ENCODE assay signal across 1 cellular context in the genomic region with DNA sequence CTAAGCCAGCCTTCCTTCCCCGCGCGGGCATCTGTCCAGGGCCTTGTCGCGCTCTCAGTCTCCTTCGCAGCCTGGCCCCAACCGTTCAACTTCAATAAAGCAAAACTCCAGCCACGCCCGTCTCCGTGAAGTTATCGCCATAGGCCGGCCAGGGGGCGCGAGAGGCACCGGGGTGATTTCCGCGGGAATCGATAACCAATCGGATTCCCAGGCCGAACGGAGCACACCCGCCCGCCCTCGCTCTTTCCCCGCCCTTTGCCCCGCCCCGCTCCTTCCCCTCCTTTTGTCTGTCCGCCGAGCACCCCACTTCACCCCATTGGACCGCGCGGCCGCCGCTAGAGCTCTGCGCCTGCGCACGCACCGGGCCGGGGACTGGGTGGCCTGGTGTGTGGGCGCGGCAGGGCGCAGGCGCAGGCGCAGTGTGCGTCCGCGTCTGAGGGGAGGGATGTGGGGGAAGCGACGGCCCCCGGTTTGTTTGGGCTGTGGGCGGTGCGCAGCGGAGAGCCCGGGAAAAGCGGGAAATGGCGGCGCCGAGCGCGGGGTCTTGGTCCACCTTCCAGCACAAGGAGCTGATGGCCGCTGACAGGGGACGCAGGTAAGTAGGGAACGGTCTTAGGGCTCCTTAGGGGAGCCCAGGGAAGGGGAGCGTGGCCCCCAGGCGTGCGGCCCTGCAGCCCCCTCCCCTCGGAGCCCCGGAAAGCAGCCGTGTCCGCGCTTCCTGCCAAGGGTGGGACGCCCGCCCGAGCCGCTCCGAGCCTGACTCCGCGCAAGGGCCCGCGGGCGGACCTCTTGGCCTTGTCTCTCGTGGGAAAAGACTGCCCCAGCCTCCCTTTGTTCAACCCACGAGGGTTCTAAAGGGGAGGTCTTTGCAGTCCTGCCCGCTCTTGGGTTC.
A peak's percentile ranks its signal among the peaks of the same experiment; 100 is the strongest.
TF ChIP-seq lines count a peak whose summit lies in the region.

A gene (plus strand): TSS at position 417 of the 892 bp plus-strand sequence. CDS start 105 bp downstream, at position 522.

TF ChIP-seq in H1, 55 proteins besides CTCF, POLR2A, EP300 and RAD21:
- TF ChIP-seq CHD1 (IDR thresholded peaks at IDR 0.05; ENCODE audit: low read depth, low read length) (no peak), RNF2 (IDR thresholded peaks at IDR 0.05; ENCODE audit: borderline replicate concordance, low read depth, low read length, missing control alignments, poor library complexity, severe bottlenecking) (peak; percentile 74), YY1 (IDR thresholded peaks at IDR 0.05; ENCODE audit: low read depth, low read length) (peak; percentile 94), CBX8 (IDR thresholded peaks at IDR 0.05; ENCODE audit: borderline replicate concordance, low read depth, low read length) (no peak), NRF1 (IDR thresholded peaks at IDR 0.05; ENCODE audit: low read depth, low read length) (peak; percentile 100), RBBP5 (IDR thresholded peaks at IDR 0.05; ENCODE audit: borderline replicate concordance, low read depth, low read length) (peak; percentile 72; the same call in 1 of the 2 replicates), NANOG (IDR thresholded peaks at IDR 0.05; ENCODE audit: insufficient read depth, low read depth, low read length, poor library complexity, severe bottlenecking) (no peak), PHF8 (conservative IDR thresholded peaks at IDR 0.05; ENCODE audit: low read depth, low read length) (peak; percentile 96), SAP30 (IDR thresholded peaks at IDR 0.05; ENCODE audit: insufficient read depth, insufficient replicate concordance, low read length) (no peak), MAFK (IDR thresholded peaks at IDR 0.05; ENCODE audit: low read depth, low read length) (no peak), ASH2L (IDR thresholded peaks at IDR 0.05; ENCODE audit: low read length) (peak; percentile 85), EGR1 (IDR thresholded peaks at IDR 0.05; ENCODE audit: borderline replicate concordance, low read depth, low read length) (peak; percentile 59; the same call in 1 of the 2 replicates), KDM1A (IDR thresholded peaks at IDR 0.05; ENCODE audit: borderline replicate concordance, low read length) (no peak), TBP (IDR thresholded peaks at IDR 0.05; ENCODE audit: low read depth, low read length) (peak; percentile 80), CEBPB (IDR thresholded peaks at IDR 0.05; ENCODE audit: low read depth, low read length) (no peak), KDM5A (IDR thresholded peaks at IDR 0.05; ENCODE audit: low read length) (0 out of 2 replicates have a peak, but pooled peaks have one; percentile 42), TAF1 (IDR thresholded peaks at IDR 0.05; ENCODE audit: low read depth, low read length) (peak; percentile 90), HDAC2 (IDR thresholded peaks at IDR 0.05; ENCODE audit: borderline replicate concordance in 1 of 2, low read depth in 2 of 2, low read length in 2 of 2) (peak in 1 of 2 experiments; percentile 73; a peak in 1 of 4 replicates), CTBP2 (IDR thresholded peaks at IDR 0.05; ENCODE audit: borderline replicate concordance, insufficient read depth, insufficient read length, low read length) (no peak), BCL11A (IDR thresholded peaks at IDR 0.05; ENCODE audit: low read depth in 2 of 2, low read length in 2 of 2) (no peak), GTF2F1 (IDR thresholded peaks at IDR 0.05; ENCODE audit: borderline replicate concordance, low read depth, low read length) (no peak), RXRA (IDR thresholded peaks at IDR 0.05; ENCODE audit: insufficient read depth, low read depth, low read length) (no peak), EZH2 (IDR thresholded peaks at IDR 0.05; ENCODE audit: low read depth, low read length, severe bottlenecking) (no peak), SP1 (IDR thresholded peaks at IDR 0.05; ENCODE audit: low read depth, low read length) (peak; percentile 66; the same call in 1 of the 2 replicates), POLR2AphosphoS5 (IDR thresholded peaks at IDR 0.05; ENCODE audit: low read depth, low read length) (peak; percentile 92), BACH1 (IDR thresholded peaks at IDR 0.05; ENCODE audit: low read length) (no peak), CHD2 (IDR thresholded peaks at IDR 0.05; ENCODE audit: low read length) (peak; percentile 71; the same call in 1 of the 2 replicates), CREB1 (IDR thresholded peaks at IDR 0.05) (peak; percentile 31; the same call in 1 of the 2 replicates), SIN3A (conservative IDR thresholded peaks at IDR 0.05 in 1 of 2, IDR thresholded peaks at IDR 0.05 in 1 of 2; ENCODE audit: low read depth in 1 of 2, low read length in 2 of 2) (peak in 1 of 2 experiments; percentile 52; a peak in 1 of 4 replicates), TAF7 (optimal IDR thresholded peaks at IDR 0.05; ENCODE audit: borderline replicate concordance, low read depth, low read length) (peak; percentile 56), JUN (IDR thresholded peaks at IDR 0.05; ENCODE audit: low read depth, low read length) (no peak), TEAD4 (IDR thresholded peaks at IDR 0.05; ENCODE audit: low read depth, low read length) (peak; percentile 7; the same call in 1 of the 2 replicates), SP4 (IDR thresholded peaks at IDR 0.05; ENCODE audit: low read length) (peak; percentile 73), POU5F1 (IDR thresholded peaks at IDR 0.05; ENCODE audit: low read depth, low read length) (no peak), FOSL1 (IDR thresholded peaks at IDR 0.05; ENCODE audit: insufficient read depth, low read depth, low read length) (no peak), KDM4A (IDR thresholded peaks at IDR 0.05; ENCODE audit: low read depth, low read length, severe bottlenecking) (peak; percentile 61), TCF12 (IDR thresholded peaks at IDR 0.05; ENCODE audit: low read depth, low read length) (no peak), HDAC6 (IDR thresholded peaks at IDR 0.05; ENCODE audit: low read depth, low read length) (no peak)
- TF ChIP-seq, protein P1, sequence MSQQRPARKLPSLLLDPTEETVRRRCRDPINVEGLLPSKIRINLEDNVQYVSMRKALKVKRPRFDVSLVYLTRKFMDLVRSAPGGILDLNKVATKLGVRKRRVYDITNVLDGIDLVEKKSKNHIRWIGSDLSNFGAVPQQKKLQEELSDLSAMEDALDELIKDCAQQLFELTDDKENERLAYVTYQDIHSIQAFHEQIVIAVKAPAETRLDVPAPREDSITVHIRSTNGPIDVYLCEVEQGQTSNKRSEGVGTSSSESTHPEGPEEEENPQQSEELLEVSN (IDR thresholded peaks at IDR 0.05), result peak; percentile 100
- TF ChIP-seq, protein P2, sequence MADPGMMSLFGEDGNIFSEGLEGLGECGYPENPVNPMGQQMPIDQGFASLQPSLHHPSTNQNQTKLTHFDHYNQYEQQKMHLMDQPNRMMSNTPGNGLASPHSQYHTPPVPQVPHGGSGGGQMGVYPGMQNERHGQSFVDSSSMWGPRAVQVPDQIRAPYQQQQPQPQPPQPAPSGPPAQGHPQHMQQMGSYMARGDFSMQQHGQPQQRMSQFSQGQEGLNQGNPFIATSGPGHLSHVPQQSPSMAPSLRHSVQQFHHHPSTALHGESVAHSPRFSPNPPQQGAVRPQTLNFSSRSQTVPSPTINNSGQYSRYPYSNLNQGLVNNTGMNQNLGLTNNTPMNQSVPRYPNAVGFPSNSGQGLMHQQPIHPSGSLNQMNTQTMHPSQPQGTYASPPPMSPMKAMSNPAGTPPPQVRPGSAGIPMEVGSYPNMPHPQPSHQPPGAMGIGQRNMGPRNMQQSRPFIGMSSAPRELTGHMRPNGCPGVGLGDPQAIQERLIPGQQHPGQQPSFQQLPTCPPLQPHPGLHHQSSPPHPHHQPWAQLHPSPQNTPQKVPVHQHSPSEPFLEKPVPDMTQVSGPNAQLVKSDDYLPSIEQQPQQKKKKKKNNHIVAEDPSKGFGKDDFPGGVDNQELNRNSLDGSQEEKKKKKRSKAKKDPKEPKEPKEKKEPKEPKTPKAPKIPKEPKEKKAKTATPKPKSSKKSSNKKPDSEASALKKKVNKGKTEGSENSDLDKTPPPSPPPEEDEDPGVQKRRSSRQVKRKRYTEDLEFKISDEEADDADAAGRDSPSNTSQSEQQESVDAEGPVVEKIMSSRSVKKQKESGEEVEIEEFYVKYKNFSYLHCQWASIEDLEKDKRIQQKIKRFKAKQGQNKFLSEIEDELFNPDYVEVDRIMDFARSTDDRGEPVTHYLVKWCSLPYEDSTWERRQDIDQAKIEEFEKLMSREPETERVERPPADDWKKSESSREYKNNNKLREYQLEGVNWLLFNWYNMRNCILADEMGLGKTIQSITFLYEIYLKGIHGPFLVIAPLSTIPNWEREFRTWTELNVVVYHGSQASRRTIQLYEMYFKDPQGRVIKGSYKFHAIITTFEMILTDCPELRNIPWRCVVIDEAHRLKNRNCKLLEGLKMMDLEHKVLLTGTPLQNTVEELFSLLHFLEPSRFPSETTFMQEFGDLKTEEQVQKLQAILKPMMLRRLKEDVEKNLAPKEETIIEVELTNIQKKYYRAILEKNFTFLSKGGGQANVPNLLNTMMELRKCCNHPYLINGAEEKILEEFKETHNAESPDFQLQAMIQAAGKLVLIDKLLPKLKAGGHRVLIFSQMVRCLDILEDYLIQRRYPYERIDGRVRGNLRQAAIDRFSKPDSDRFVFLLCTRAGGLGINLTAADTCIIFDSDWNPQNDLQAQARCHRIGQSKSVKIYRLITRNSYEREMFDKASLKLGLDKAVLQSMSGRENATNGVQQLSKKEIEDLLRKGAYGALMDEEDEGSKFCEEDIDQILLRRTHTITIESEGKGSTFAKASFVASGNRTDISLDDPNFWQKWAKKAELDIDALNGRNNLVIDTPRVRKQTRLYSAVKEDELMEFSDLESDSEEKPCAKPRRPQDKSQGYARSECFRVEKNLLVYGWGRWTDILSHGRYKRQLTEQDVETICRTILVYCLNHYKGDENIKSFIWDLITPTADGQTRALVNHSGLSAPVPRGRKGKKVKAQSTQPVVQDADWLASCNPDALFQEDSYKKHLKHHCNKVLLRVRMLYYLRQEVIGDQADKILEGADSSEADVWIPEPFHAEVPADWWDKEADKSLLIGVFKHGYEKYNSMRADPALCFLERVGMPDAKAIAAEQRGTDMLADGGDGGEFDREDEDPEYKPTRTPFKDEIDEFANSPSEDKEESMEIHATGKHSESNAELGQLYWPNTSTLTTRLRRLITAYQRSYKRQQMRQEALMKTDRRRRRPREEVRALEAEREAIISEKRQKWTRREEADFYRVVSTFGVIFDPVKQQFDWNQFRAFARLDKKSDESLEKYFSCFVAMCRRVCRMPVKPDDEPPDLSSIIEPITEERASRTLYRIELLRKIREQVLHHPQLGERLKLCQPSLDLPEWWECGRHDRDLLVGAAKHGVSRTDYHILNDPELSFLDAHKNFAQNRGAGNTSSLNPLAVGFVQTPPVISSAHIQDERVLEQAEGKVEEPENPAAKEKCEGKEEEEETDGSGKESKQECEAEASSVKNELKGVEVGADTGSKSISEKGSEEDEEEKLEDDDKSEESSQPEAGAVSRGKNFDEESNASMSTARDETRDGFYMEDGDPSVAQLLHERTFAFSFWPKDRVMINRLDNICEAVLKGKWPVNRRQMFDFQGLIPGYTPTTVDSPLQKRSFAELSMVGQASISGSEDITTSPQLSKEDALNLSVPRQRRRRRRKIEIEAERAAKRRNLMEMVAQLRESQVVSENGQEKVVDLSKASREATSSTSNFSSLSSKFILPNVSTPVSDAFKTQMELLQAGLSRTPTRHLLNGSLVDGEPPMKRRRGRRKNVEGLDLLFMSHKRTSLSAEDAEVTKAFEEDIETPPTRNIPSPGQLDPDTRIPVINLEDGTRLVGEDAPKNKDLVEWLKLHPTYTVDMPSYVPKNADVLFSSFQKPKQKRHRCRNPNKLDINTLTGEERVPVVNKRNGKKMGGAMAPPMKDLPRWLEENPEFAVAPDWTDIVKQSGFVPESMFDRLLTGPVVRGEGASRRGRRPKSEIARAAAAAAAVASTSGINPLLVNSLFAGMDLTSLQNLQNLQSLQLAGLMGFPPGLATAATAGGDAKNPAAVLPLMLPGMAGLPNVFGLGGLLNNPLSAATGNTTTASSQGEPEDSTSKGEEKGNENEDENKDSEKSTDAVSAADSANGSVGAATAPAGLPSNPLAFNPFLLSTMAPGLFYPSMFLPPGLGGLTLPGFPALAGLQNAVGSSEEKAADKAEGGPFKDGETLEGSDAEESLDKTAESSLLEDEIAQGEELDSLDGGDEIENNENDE (IDR thresholded peaks at IDR 0.05; ENCODE audit: insufficient replicate concordance, low read length), result no peak
- TF ChIP-seq, protein P3, sequence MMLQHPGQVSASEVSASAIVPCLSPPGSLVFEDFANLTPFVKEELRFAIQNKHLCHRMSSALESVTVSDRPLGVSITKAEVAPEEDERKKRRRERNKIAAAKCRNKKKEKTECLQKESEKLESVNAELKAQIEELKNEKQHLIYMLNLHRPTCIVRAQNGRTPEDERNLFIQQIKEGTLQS (IDR thresholded peaks at IDR 0.05; ENCODE audit: insufficient read depth, low read depth, low read length), result no peak
- TF ChIP-seq, protein P4, sequence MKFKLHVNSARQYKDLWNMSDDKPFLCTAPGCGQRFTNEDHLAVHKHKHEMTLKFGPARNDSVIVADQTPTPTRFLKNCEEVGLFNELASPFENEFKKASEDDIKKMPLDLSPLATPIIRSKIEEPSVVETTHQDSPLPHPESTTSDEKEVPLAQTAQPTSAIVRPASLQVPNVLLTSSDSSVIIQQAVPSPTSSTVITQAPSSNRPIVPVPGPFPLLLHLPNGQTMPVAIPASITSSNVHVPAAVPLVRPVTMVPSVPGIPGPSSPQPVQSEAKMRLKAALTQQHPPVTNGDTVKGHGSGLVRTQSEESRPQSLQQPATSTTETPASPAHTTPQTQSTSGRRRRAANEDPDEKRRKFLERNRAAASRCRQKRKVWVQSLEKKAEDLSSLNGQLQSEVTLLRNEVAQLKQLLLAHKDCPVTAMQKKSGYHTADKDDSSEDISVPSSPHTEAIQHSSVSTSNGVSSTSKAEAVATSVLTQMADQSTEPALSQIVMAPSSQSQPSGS (IDR thresholded peaks at IDR 0.05; ENCODE audit: low read length), result no peak
- TF ChIP-seq, protein P5, sequence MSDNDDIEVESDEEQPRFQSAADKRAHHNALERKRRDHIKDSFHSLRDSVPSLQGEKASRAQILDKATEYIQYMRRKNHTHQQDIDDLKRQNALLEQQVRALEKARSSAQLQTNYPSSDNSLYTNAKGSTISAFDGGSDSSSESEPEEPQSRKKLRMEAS (IDR thresholded peaks at IDR 0.05), result peak; percentile 99
